Comparison of ENCODE assay signal across 18 cellular contexts in the genomic region with DNA sequence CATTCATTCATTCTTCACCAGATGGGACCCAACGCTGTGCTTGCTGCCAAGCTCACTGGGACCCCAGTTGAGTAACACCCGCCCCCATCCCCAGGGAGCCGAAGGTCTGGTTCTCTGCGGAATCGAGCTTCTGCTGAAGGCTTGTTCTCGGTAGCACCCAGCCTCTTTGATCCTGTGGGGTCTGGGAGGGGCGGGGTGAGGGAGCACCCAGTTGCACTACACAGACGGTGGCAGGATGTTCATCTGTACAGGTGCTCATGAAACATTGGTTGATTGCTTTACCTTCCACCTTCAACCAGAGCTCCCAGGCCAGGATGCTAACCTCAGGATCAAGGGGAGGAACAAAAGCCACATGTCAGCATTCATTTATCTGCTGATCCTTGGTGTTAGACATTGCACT.
DNase-seq lines count a peak whose midpoint lies in the region; ATAC-seq, FAIRE-seq and TF ChIP-seq lines count a peak whose summit lies in the region.
"Had no signal": no experiment of that assay in that cellular context is flagged by ENCODE, and none has a peak within 500 bp of the region (broad histone marks: within the 10 kb centered on the region; RNA-seq: fewer than 3 reads in every experiment).

No MANE protein-coding gene starts in this region.

- H3K9me3 ChIP-seq in RWPE2 (ENCODE audit: severe bottlenecking) (no peaks in the 10 kb centered on the region), H1 (ENCODE audit: insufficient read depth in 2 of 2, low read depth in 1 of 2, low read length in 1 of 2) (no peaks in the 10 kb centered on the region), prostate gland (no peaks in the 10 kb centered on the region)

- H3K27ac ChIP-seq in RWPE2 (ENCODE audit: poor library complexity, severe bottlenecking) (no peak overlapping the region), H1 (ENCODE audit: low read depth, low read length) (no peak overlapping the region), prostate gland (no peak overlapping the region)

- TF ChIP-seq CTCF in RWPE2 (IDR thresholded peaks at IDR 0.05; ENCODE audit: poor library complexity, severe bottlenecking) (no peak), H1 (IDR thresholded peaks at IDR 0.05; ENCODE audit: control extremely low read depth in 1 of 3, insufficient read depth in 1 of 3, low read depth in 1 of 3, low read length in 3 of 3) (no peak), prostate gland (IDR thresholded peaks at IDR 0.05) (no peak)

- H3K27me3 Mint-ChIP-seq in activated naive CD4-positive, alpha-beta T cell treated with anti-CD3 and anti-CD28 coated beads, Interleukin-2, amount 10 ng/mL, durations not matched to agents 7 days and 5 days, result peaks cover 43% of the 10 kb centered on the region

- no peak overlapping the region for H2BK20ac ChIP-seq in H1 (ENCODE audit: low read length)

- H2AK5ac ChIP-seq in H1 (ENCODE audit: low read depth, low read length), result no peak overlapping the region

- POLR2A ChIA-PET in H1 (lab: Charles Lee; ENCODE audit: partially characterized antibody), result interaction anchor here (0.6 kb wide), 1 partner anchor 39 kb away, joined by 3 read pairs; no protein-coding TSS in a partner anchor

- no peaks in the 10 kb centered on the region for H3K79me1 ChIP-seq in H1 (ENCODE audit: low read depth, low read length)

- H3K14ac ChIP-seq in H1 (ENCODE audit: insufficient read length), result no peak overlapping the region

- H3K56ac ChIP-seq in H1 (replicated peaks; ENCODE audit: insufficient read length, low read depth, low read length), result no peak overlapping the region

- H3K27me3 ChIP-seq in RWPE2 (ENCODE audit: insufficient read depth, poor library complexity, severe bottlenecking) (no peaks in the 10 kb centered on the region), H1 (replicated peaks in 1 of 4; ENCODE audit: control insufficient read depth in 3 of 4, extremely low read depth in 1 of 4, insufficient read depth in 3 of 4, low read length in 3 of 4) (no peaks in the 10 kb centered on the region), prostate gland (replicated peaks; ENCODE audit: insufficient read depth) (no peaks in the 10 kb centered on the region)

- no peak overlapping the region for H4K91ac ChIP-seq in H1 (replicated peaks; ENCODE audit: insufficient read length, low read length)

- no peaks in the 10 kb centered on the region for H3K9me3 Mint-ChIP-seq in activated naive CD4-positive, alpha-beta T cell treated with anti-CD3 and anti-CD28 coated beads, Interleukin-2, amount 10 ng/mL, durations not matched to agents 7 days and 5 days
- H3K9me3 Mint-ChIP-seq: CD4-positive, alpha-beta T cell had no signal

- no peak overlapping the region for H3K23ac ChIP-seq in H1 (ENCODE audit: insufficient read length)

- H3K27ac Mint-ChIP-seq in activated naive CD4-positive, alpha-beta T cell treated with anti-CD3 and anti-CD28 coated beads, Interleukin-2, amount 10 ng/mL, durations not matched to agents 7 days and 5 days, result no peak overlapping the region
- H3K27ac Mint-ChIP-seq: B cell; CD4-positive, alpha-beta T cell had no signal

- FAIRE-seq in H1 (lab: Jason Lieb, UNC), result no peak
- FAIRE-seq: G401.6, GM12891, H54, HepG2, HTR-8/SVneo had no signal

- no peak overlapping the region for H3K4me2 ChIP-seq in H1 (ENCODE audit: insufficient read depth in 1 of 2, low read depth in 2 of 2, low read length in 2 of 2)

- no peak for TF ChIP-seq RAD21 in H1 (IDR thresholded peaks at IDR 0.05 in 1 of 2, conservative IDR thresholded peaks at IDR 0.05 in 1 of 2; ENCODE audit: low read depth in 2 of 2, low read length in 2 of 2)

- no peak overlapping the region for H2BK12ac ChIP-seq in H1 (ENCODE audit: low read depth, low read length)

- no peak overlapping the region for H2AFZ ChIP-seq in H1 (ENCODE audit: low read length)

- no peak overlapping the region for H4K8ac ChIP-seq in H1 (ENCODE audit: extremely low read depth, insufficient read depth, low read length)

- H2BK120ac ChIP-seq in H1 (replicated peaks; ENCODE audit: low read depth, low read length), result no peak overlapping the region

- TF ChIP-seq EP300 in H1 (IDR thresholded peaks at IDR 0.05; ENCODE audit: borderline replicate concordance in 1 of 2, low read depth in 2 of 2, low read length in 2 of 2), result no peak

- peak; percentile 59 for DNase-seq in activated naive CD4-positive, alpha-beta T cell treated with anti-CD3 and anti-CD28 coated beads, Interleukin-2, amount 10 ng/mL, durations not matched to agents 7 days and 5 days
- DNase-seq in activated naive CD4-positive, alpha-beta T cell (lab: John Stamatoyannopoulos, UW), result no peak
- DNase-seq in RWPE2 (ENCODE audit: low spot score) (no peak), H1 (ENCODE audit: low read depth in 1 of 2, low spot score in 2 of 2) (no peak), prostate gland (ENCODE audit: low spot score) (no peak), NCI-H128 (lab: John Stamatoyannopoulos, UW; ENCODE audit: unreplicated experiment) (no peak), NCI-H2029 treated with DMSO at 0.1 percent for 48 hours (lab: John Stamatoyannopoulos, UW) (no peak)
- DNase-seq: C1 segment of cervical spinal cord; CD4-positive, alpha-beta T cell; DMS79; EL had no signal

- peak; percentile 15; the same call in 1 of the 3 replicates for ATAC-seq in RWPE2 (ENCODE audit: low read depth)
- ATAC-seq: HCT116, HepG2 had no signal

- H3K4ac ChIP-seq in H1 (replicated peaks; ENCODE audit: insufficient read length, low read depth, low read length), result no peak overlapping the region

- H3K4me1 Mint-ChIP-seq in activated naive CD4-positive, alpha-beta T cell treated with anti-CD3 and anti-CD28 coated beads, Interleukin-2, amount 10 ng/mL, durations not matched to agents 7 days and 5 days, result peaks cover 31% of the 10 kb centered on the region
- H3K4me1 Mint-ChIP-seq: B cell had no signal

- H3K18ac ChIP-seq in H1 (ENCODE audit: extremely low read depth, low read length), result 0 out of 2 replicates have a peak overlapping the region, but pooled peaks have one; percentile 4

- H3K9ac ChIP-seq in H1 (replicated peaks in 1 of 4; ENCODE audit: extremely low read depth in 1 of 4, low read depth in 3 of 4, low read length in 3 of 4), result no peak overlapping the region

- no peak for TF ChIP-seq POLR2A in H1 (IDR thresholded peaks at IDR 0.05; ENCODE audit: control extremely low read depth in 1 of 2, low read depth in 2 of 2, low read length in 2 of 2)
- TF ChIP-seq POLR2A in prostate gland (IDR thresholded peaks at IDR 0.05), result no peak

- H3K4me3 ChIP-seq in RWPE2 (ENCODE audit: severe bottlenecking) (no peak overlapping the region), H1 (ENCODE audit: extremely low read depth in 1 of 4, insufficient read depth in 2 of 4, low read depth in 3 of 4, low read length in 4 of 4) (no peak overlapping the region), prostate gland (no peak overlapping the region)

- intact Hi-C loops in prostate gland (cut with DNase I), result no loop called here

- no peaks in the 10 kb centered on the region for H3K79me2 ChIP-seq in H1 (ENCODE audit: control insufficient read depth in 1 of 2, insufficient read depth in 2 of 2, low read length in 2 of 2)

- WGBS in H1 (ENCODE audit: extremely low coverage in 1 of 2, insufficient coverage in 1 of 2, insufficient read length in 1 of 2, insufficient replicate concordance in 2 of 2, low coverage in 1 of 2, low lambda C conversion rate in 2 of 2, missing lambda C conversion rate in 1 of 2), 2 experiments, result 89% methylated on average over 8 of the region's 8 CpGs; no CpG with 5 or more reads in 1 of the 2 experiments
- 80% methylated on average over 8 of the region's 8 CpGs for WGBS in prostate gland

- no peak overlapping the region for H2BK15ac ChIP-seq in H1 (ENCODE audit: low read length)

- H3K36me3 Mint-ChIP-seq in activated naive CD4-positive, alpha-beta T cell treated with anti-CD3 and anti-CD28 coated beads, Interleukin-2, amount 10 ng/mL, durations not matched to agents 7 days and 5 days, result no peaks in the 10 kb centered on the region

- H3K23me2 ChIP-seq in H1 (ENCODE audit: low read depth, low read length), result no peaks in the 10 kb centered on the region

- H4K20me1 ChIP-seq in H1 (replicated peaks in 1 of 2; ENCODE audit: control insufficient read depth in 1 of 2, insufficient read depth in 2 of 2, low read length in 2 of 2), result no peaks in the 10 kb centered on the region

- H3K4me1 ChIP-seq in RWPE2 (ENCODE audit: insufficient read depth, poor library complexity, severe bottlenecking) (no peaks in the 10 kb centered on the region), H1 (replicated peaks in 1 of 4; ENCODE audit: control insufficient read depth in 3 of 4, insufficient read depth in 4 of 4, low read length in 3 of 4) (peaks cover 0 to 4% (median 0%) of the 10 kb centered on the region in 4 experiments; a peak in 1 of 7 replicates), prostate gland (replicated peaks) (no peaks in the 10 kb centered on the region)

- CTCF ChIA-PET in activated naive CD4-positive, alpha-beta T cell treated with anti-CD3 and anti-CD28 coated beads, Interleukin-2, amount 10 ng/mL, durations not matched to agents 7 days and 5 days (lab: Charles Lee), result no interaction called here
- CTCF ChIA-PET in H1 (lab: Charles Lee; ENCODE audit: partially characterized antibody), result interaction anchor here (0.6 to 1.3 kb wide), 4 partner anchors 76 to 338 kb away, joined by 3 to 4 read pairs (median 4); no protein-coding TSS in a partner anchor

- H4K5ac ChIP-seq in H1 (ENCODE audit: insufficient read length, low read depth, low read length), result no peak overlapping the region

- H3K36me3 ChIP-seq in RWPE2 (ENCODE audit: low read depth), result no peaks in the 10 kb centered on the region
- no peaks in the 10 kb centered on the region for H3K36me3 ChIP-seq in H1 (ENCODE audit: control insufficient read depth in 2 of 4, insufficient read depth in 4 of 4, low read length in 3 of 4)
- H3K36me3 ChIP-seq in prostate gland, result no peaks in the 10 kb centered on the region

- no peak overlapping the region for H3K4me3 Mint-ChIP-seq in activated naive CD4-positive, alpha-beta T cell treated with anti-CD3 and anti-CD28 coated beads, Interleukin-2, amount 10 ng/mL, durations not matched to agents 7 days and 5 days
- H3K4me3 Mint-ChIP-seq: B cell; CD4-positive, alpha-beta T cell had no signal

- H2BK5ac ChIP-seq in H1 (ENCODE audit: low read depth, low read length), result no peak overlapping the region

TF ChIP-seq in H1, 55 proteins besides CTCF, POLR2A, EP300 and RAD21 (continues in another document):
- TF ChIP-seq TBP (IDR thresholded peaks at IDR 0.05; ENCODE audit: low read depth, low read length), result no peak
- no peak for TF ChIP-seq KDM4A (IDR thresholded peaks at IDR 0.05; ENCODE audit: low read depth, low read length, severe bottlenecking)
- TF ChIP-seq SIX5 (IDR thresholded peaks at IDR 0.05; ENCODE audit: low read depth, low read length), result no peak
- TF ChIP-seq TAF7 (optimal IDR thresholded peaks at IDR 0.05; ENCODE audit: borderline replicate concordance, low read depth, low read length), result no peak
- TF ChIP-seq TAF1 (IDR thresholded peaks at IDR 0.05; ENCODE audit: low read depth, low read length), result no peak
